22 cellular contexts compared by ENCODE assay signal in the genomic region with DNA sequence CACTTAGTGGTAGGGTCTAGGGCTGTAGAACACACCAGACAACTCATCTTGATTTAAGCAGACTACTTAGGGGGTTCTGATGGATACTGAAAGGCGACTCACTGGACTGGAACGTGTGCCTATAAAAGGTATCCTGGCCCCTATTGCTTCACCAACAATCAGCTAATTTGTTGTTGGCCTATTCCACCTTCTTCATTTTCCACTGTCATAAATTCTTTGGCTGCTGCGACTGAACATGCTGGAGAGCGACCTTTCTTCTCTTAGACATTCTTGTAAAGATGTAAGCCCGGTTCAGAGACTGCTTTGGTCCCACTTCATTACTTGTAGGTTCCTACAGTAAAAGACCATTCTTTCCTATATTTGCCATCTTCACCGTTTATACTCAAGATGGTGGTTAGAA.
DNase-seq lines count a peak whose midpoint lies in the region; ATAC-seq, FAIRE-seq and TF ChIP-seq lines count a peak whose summit lies in the region.
"Had no signal": no experiment of that assay in that cellular context is flagged by ENCODE, and none has a peak within 500 bp of the region (broad histone marks: within the 10 kb centered on the region; RNA-seq: fewer than 3 reads in every experiment).

No MANE protein-coding gene starts in this region.

- no peak overlapping the region for H3K18ac ChIP-seq in trophoblast cell (ENCODE audit: low read length)

- H3K27ac ChIP-seq in ACC112 (ENCODE audit: low read depth, low read length) = peak overlapping the region; percentile 84
- H3K27ac ChIP-seq in K562 (ENCODE audit: extremely low read depth, low read depth, low read length) = no peak overlapping the region
- H3K27ac ChIP-seq in trophoblast cell (ENCODE audit: low read depth, low read length) = peak overlapping the region; percentile 80
- no peak overlapping the region for H3K27ac ChIP-seq in Karpas-422 (ENCODE audit: low read length)
- H3K27ac ChIP-seq: A549 had no signal

- ATAC-seq in K562 (no peak), HG02840 (IDR thresholded peaks at IDR 0.05; ENCODE audit: low FRiP score, unreplicated experiment) (no peak)
- ATAC-seq: A549; HCT116; heart right ventricle; naive thymus-derived CD8-positive, alpha-beta T cell; Right ventricle myocardium inferior; T-cell had no signal

- no peak for TF ChIP-seq CTCF in K562 (IDR thresholded peaks at IDR 0.05 in 2 of 3, conservative IDR thresholded peaks at IDR 0.05 in 1 of 3; ENCODE audit: insufficient read depth in 2 of 3, low read depth in 1 of 3, low read length in 3 of 3)

- H3K79me1 ChIP-seq in trophoblast cell (ENCODE audit: low read length) = peaks cover 17% of the 10 kb centered on the region

- H3K4me3 ChIP-seq in ACC112 (ENCODE audit: low read depth, low read length) = no peak overlapping the region
- no peak overlapping the region for H3K4me3 ChIP-seq in K562
- no peak overlapping the region for H3K4me3 ChIP-seq in trophoblast cell (ENCODE audit: low read depth, low read length)
- no peak overlapping the region for H3K4me3 ChIP-seq in Karpas-422 (ENCODE audit: low read length)
- H3K4me3 ChIP-seq: A549, heart right ventricle, prostate gland had no signal

- H3K4me2 ChIP-seq in K562 (ENCODE audit: insufficient read depth, low read length) (no peak overlapping the region), trophoblast cell (ENCODE audit: low read length) (no peak overlapping the region), Karpas-422 (ENCODE audit: low read depth, low read length, poor library complexity, severe bottlenecking) (no peak overlapping the region)
- H3K4me2 ChIP-seq: A549 had no signal

- H4K91ac ChIP-seq in trophoblast cell (ENCODE audit: low read depth, low read length) = peak overlapping the region; percentile 81

- no peaks in the 10 kb centered on the region for H4K20me1 ChIP-seq in K562 (replicated peaks; ENCODE audit: control insufficient read depth, insufficient read depth, low read length)
- no peaks in the 10 kb centered on the region for H4K20me1 ChIP-seq in Karpas-422 (ENCODE audit: insufficient read depth, low read depth, low read length)

- TF ChIP-seq POLR2A in K562 (conservative IDR thresholded peaks at IDR 0.05) = no peak

- H2AFZ ChIP-seq in ACC112 (ENCODE audit: low read length, unreplicated experiment) (no peak overlapping the region), K562 (ENCODE audit: low read depth, low read length) (no peak overlapping the region), trophoblast cell (ENCODE audit: insufficient read depth, low read length, poor library complexity) (no peak overlapping the region), Karpas-422 (ENCODE audit: low read length) (no peak overlapping the region)

- H4K12ac ChIP-seq in trophoblast cell (ENCODE audit: low read depth, low read length) = no peak overlapping the region

- H3K4me1 ChIP-seq in ACC112 (ENCODE audit: control insufficient read depth, insufficient read depth, low read length, unreplicated experiment) (peaks cover 54% of the 10 kb centered on the region), K562 (replicated peaks in 1 of 2; ENCODE audit: control insufficient read depth in 2 of 2, insufficient read depth in 2 of 2, low read length in 2 of 2) (peaks cover 0 to 13% of the 10 kb centered on the region in 2 experiments; a peak in 3 of 5 replicates), trophoblast cell (ENCODE audit: control insufficient read depth in 1 of 2, insufficient read depth in 2 of 2, low read length in 2 of 2) (peaks cover 8 to 16% of the 10 kb centered on the region in 2 experiments), Karpas-422 (ENCODE audit: low read length) (no peaks in the 10 kb centered on the region; the same call in 1 of the 2 replicates)

- H3K14ac ChIP-seq in trophoblast cell (ENCODE audit: low read length) = peak overlapping the region; percentile 75

- 18% methylated on average over 6 of the region's 6 CpGs for WGBS in K562 (ENCODE audit: insufficient coverage, low coverage, missing lambda C conversion rate)
- no CpG with 5 or more reads among the region's 6 CpGs for WGBS in trophoblast cell (ENCODE audit: extremely low coverage, insufficient coverage, insufficient read length)

- peak overlapping the region; percentile 62 for H2AK5ac ChIP-seq in trophoblast cell (ENCODE audit: low read length)

- FAIRE-seq in K562 (lab: Jason Lieb, UNC) = no peak
- FAIRE-seq: A549, endometrium, islet of Langerhans had no signal

- DNase-seq in K562 (ENCODE audit: extremely low read depth in 1 of 4, low spot score in 3 of 4) (no peak), islet precursor cell (peak; percentile 55), trophoblast cell (peak; percentile 50 to 85), GOT3 (lab: John Stamatoyannopoulos, UW) (no peak), EL (no peak), Karpas-422 (no peak)
- DNase-seq: Caco-2; cortex of kidney; heart right ventricle; naive thymus-derived CD8-positive, alpha-beta T cell; NCI-H1417 treated with DMSO at 0.1 percent for 48 hours; NCI-H526; stimulated activated CD4-positive, alpha-beta T cell treated with anti-CD3 and anti-CD28 coated beads, Interleukin-12 subunit alpha, Interleukin-12 subunit beta, amount 100 ng/mL, for 4 hours; T-cell had no signal

- no peak for TF ChIP-seq RAD21 in K562 (CRISPR knock-in tag; conservative IDR thresholded peaks at IDR 0.05 in 1 of 2, IDR thresholded peaks at IDR 0.05 in 1 of 2)

- H3K9me3 ChIP-seq in K562 (replicated peaks; ENCODE audit: control insufficient read depth, insufficient read depth, low read depth, low read length) (no peaks in the 10 kb centered on the region), trophoblast cell (ENCODE audit: insufficient read depth, low read depth, low read length) (no peaks in the 10 kb centered on the region), Karpas-422 (ENCODE audit: low read length) (no peaks in the 10 kb centered on the region)
- H3K9me3 ChIP-seq: A549, Caco-2, heart right ventricle, prostate gland had no signal

- CTCF ChIA-PET in K562 (lab: Yijun Ruan, JAX; ENCODE audit: low intra/inter-chr PET ratio) = no interaction called here

- POLR2A ChIA-PET in K562 (lab: Yijun Ruan, JAX) = no interaction called here

- peak overlapping the region; percentile 67 for H3K4ac ChIP-seq in trophoblast cell (ENCODE audit: low read depth, low read length)

- intact Hi-C loops in K562 (cut with micrococcal nuclease) = no loop called here

- no peak overlapping the region for H3K23ac ChIP-seq in trophoblast cell (ENCODE audit: low read length)

- no peaks in the 10 kb centered on the region for H3K36me3 ChIP-seq in ACC112 (ENCODE audit: insufficient read depth, low read length)
- no peaks in the 10 kb centered on the region for H3K36me3 ChIP-seq in K562 (ENCODE audit: control insufficient read depth, insufficient read depth, low read length)
- H3K36me3 ChIP-seq in trophoblast cell (ENCODE audit: control insufficient read depth in 1 of 2, insufficient read depth in 2 of 2, low read length in 2 of 2) = no peaks in the 10 kb centered on the region
- no peaks in the 10 kb centered on the region for H3K36me3 ChIP-seq in Karpas-422 (ENCODE audit: insufficient read depth, low read length)
- H3K36me3 ChIP-seq: heart right ventricle, prostate gland had no signal

- H2BK5ac ChIP-seq in trophoblast cell (ENCODE audit: low read depth, low read length, poor library complexity) = peak overlapping the region; percentile 82

- TF ChIP-seq EP300 in K562 (IDR thresholded peaks at IDR 0.05; ENCODE audit: low read length) = no peak

- H3K79me2 ChIP-seq in ACC112 (ENCODE audit: control insufficient read depth, insufficient read depth, low read length, unreplicated experiment) (no peaks in the 10 kb centered on the region), K562 (ENCODE audit: control insufficient read depth, insufficient read depth, low read length) (no peaks in the 10 kb centered on the region), trophoblast cell (ENCODE audit: control insufficient read depth, insufficient read depth, low read length, poor library complexity) (peaks cover 5% of the 10 kb centered on the region), Karpas-422 (ENCODE audit: low read length) (no peaks in the 10 kb centered on the region)

- H3K9me2 ChIP-seq in Karpas-422 (replicated peaks; ENCODE audit: insufficient read depth, low read length) = no peaks in the 10 kb centered on the region

- peak overlapping the region; percentile 92 for H2BK12ac ChIP-seq in trophoblast cell (ENCODE audit: low read length)

- in situ Hi-C loops in K562 (cut with MboI) = no loop called here

- H3K9me1 ChIP-seq in K562 (ENCODE audit: control insufficient read depth, insufficient read depth, low read length) = no peaks in the 10 kb centered on the region

- BruUV-seq in K562 (replicated peaks; lab: Mats Ljungman, UMichigan) = no TSS peak

- peak overlapping the region; percentile 81 for H2BK120ac ChIP-seq in trophoblast cell (ENCODE audit: insufficient read depth, low read length, poor library complexity)

- H3K9ac ChIP-seq in K562 (ENCODE audit: insufficient read depth in 1 of 2, low read depth in 2 of 2, low read length in 2 of 2) = no peak overlapping the region
- no peak overlapping the region for H3K9ac ChIP-seq in trophoblast cell (ENCODE audit: low read length)
- H3K9ac ChIP-seq in Karpas-422 (ENCODE audit: low read length) = no peak overlapping the region

- H3K27me3 ChIP-seq in ACC112 (ENCODE audit: insufficient read depth, low read length) (no peaks in the 10 kb centered on the region), K562 (ENCODE audit: control insufficient read depth in 2 of 2, insufficient read depth in 2 of 2, low read length in 2 of 2) (no peaks in the 10 kb centered on the region), trophoblast cell (ENCODE audit: insufficient read depth, low read length) (no peaks in the 10 kb centered on the region), Karpas-422 (ENCODE audit: low read length) (no peaks in the 10 kb centered on the region)
- H3K27me3 ChIP-seq: heart right ventricle had no signal

- peak overlapping the region; percentile 61 for H4K8ac ChIP-seq in trophoblast cell (ENCODE audit: low read depth, low read length)

TF ChIP-seq in K562, 482 proteins besides CTCF, POLR2A, EP300 and RAD21:
- TF ChIP-seq FOSL1 (tag; conservative IDR thresholded peaks at IDR 0.05) (0 out of 2 replicates have a peak, but pooled peaks have one; percentile 47), RBM15 (IDR thresholded peaks at IDR 0.05; ENCODE audit: insufficient read depth, low read length) (no peak)

Comparison
In these comparisons a context has a peak if more than half of its experiments do, and no peak if none do; other contexts are left out.
1. H3K27ac ChIP-seq: peak in ACC112 (single experiment) and trophoblast cell (single experiment); none in K562 (single experiment) and Karpas-422 (single experiment).
2. DNase-seq: peak in islet precursor cell (single experiment) and trophoblast cell (2 of 2); none in K562 (0 of 4), GOT3 (single experiment), EL (single experiment) and Karpas-422 (single experiment).